ENCODE assay signal across 8 cellular contexts in genomic region chr1:9589719-9590157, GRCh38. TPM values are rescaled to one million over a fixed set of nuclear protein-coding genes. Genes with fewer than 3 reads are reported as not detected.
A peak's percentile ranks its signal among the peaks of the same experiment; 100 is the strongest.
DNase-seq lines count a peak whose midpoint lies in the region; ATAC-seq, FAIRE-seq and TF ChIP-seq lines count a peak whose summit lies in the region.

No MANE protein-coding gene starts in this region.

- TF ChIP-seq CTCF in ovary (IDR thresholded peaks at IDR 0.05): no peak

- 22 to 29% (median 24%) methylated on average over 6 of the region's 6 CpGs for WGBS in ovary, 3 donors

- no peaks in the 10 kb centered on the region for H3K27me3 ChIP-seq in ovary

- H3K9me3 ChIP-seq in ovary: no peaks in the 10 kb centered on the region

- peaks cover 12% of the 10 kb centered on the region for H3K4me1 ChIP-seq in ovary (ENCODE audit: insufficient read depth)

- intact Hi-C loops in ovary (cut with DNase I): no loop called here

- DNase-seq in GM19239 (ENCODE audit: insufficient read length, low spot score) (no peak), RCC 7860 (ENCODE audit: low spot score) (peak; percentile 50), erythroblast (lab: John Stamatoyannopoulos, UW) (peak; percentile 47 to 53), ovary (no peak), amniotic stem cell (lab: John Stamatoyannopoulos, UW) (no peak), globus pallidus (ENCODE audit: low spot score) (no peak)
- DNase-seq in stimulated activated CD4-positive, alpha-beta T cell treated with anti-CD3 and anti-CD28 coated beads, Interleukin-4, amount 100 ng/mL, for 4 hours: no peak

- ATAC-seq in HG02588 (IDR thresholded peaks at IDR 0.05; ENCODE audit: unreplicated experiment): no peak

- peak; percentile 70 for FAIRE-seq in GM19239 (lab: Jason Lieb, UNC)
- FAIRE-seq in RCC 7860 (lab: Jason Lieb, UNC): no peak

- no peak for TF ChIP-seq POLR2A in erythroblast (IDR thresholded peaks at IDR 0.05; ENCODE audit: low read length)
- no peak for TF ChIP-seq POLR2A in ovary (IDR thresholded peaks at IDR 0.05)

- H3K36me3 ChIP-seq in ovary: no peaks in the 10 kb centered on the region

- TF ChIP-seq EP300 in ovary (IDR thresholded peaks at IDR 0.05): no peak

- H3K27ac ChIP-seq in ovary: no peak overlapping the region

- peak overlapping the region; percentile 71 for H3K4me3 ChIP-seq in ovary

RNA-seq across cellular contexts. Expression of gene TMEM201, which starts 1.0 kb away (rescaled TPM):
- 10 to 100 TPM in 5 of 7 donors, 1 to 10 TPM in 2; 5.7 to 20.8 (median 17.6) TPM for total RNA-seq in ovary
- 1 to 10 TPM; 1.6 to 7.7 TPM for polyA plus RNA-seq in ovary

RNA-seq across cellular contexts. Expression of gene SLC25A33, which starts 50.5 kb away (rescaled TPM):
- total RNA-seq in ovary: 1 to 10 TPM; 1.3 to 5.9 (median 4.2) TPM
- 1 to 10 TPM; 2.2 to 3.9 TPM for polyA plus RNA-seq in ovary

Comparison
In these comparisons a context has a peak if more than half of its experiments do, and no peak if none do; other contexts are left out.
1. DNase-seq: peak in RCC 7860 (single experiment) and erythroblast (2 of 2); none in GM19239 (single experiment), ovary (0 of 5), amniotic stem cell (single experiment), stimulated activated CD4-positive, alpha-beta T cell treated with anti-CD3 and anti-CD28 coated beads, Interleukin-4, amount 100 ng/mL, for 4 hours (0 of 2) and globus pallidus (single experiment).